1 cellular context compared by ENCODE assay signal in the genomic region with DNA sequence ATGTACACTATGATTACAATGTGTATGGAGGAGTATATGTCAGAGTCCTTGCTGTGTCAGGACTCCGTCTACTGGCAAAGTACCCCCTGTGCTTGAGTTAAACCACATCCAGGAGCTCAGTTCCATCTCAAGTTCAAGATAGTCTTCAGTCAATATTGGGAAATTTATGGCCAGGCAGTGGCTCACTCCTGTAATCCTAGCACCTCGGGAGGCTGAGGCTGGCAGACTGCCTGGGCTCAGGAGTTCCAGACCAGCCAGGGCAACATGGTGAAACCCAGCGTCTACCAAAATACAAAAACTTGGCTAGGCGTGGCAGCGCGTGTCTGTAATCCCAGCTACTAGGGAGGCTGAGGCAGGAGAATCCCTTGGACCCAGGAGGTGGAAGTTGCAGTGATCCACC.
TF ChIP-seq lines count a peak whose summit lies in the region.

No MANE protein-coding gene starts in this region.

TF ChIP-seq in HEK293, 187 proteins besides CTCF, POLR2A, EP300 and RAD21:
- TF ChIP-seq ZNF600 (tag by site-specific recombination; IDR thresholded peaks at IDR 0.05) = 0 out of 2 replicates have a peak, but pooled peaks have one; percentile 30
- no peak for TF ChIP-seq GLI4 (tag by site-specific recombination; IDR thresholded peaks at IDR 0.05)
